Comparison of ENCODE assay signal across 23 cellular contexts in genomic region chr1:81433676-81434075, GRCh38.
"Had no signal": no experiment of that assay in that cellular context is flagged by ENCODE, and none has a peak within 500 bp of the region (broad histone marks: within the 10 kb centered on the region; RNA-seq: fewer than 3 reads in every experiment).

No MANE protein-coding gene starts in this region.

- H3K4me3 Mint-ChIP-seq: activated B cell treated with CpG ODN at 0.5 μM for 24 hours; activated CD4-positive, alpha-beta T cell treated with anti-CD3 and anti-CD28 coated beads for 36 hours; activated naive CD8-positive, alpha-beta T cell; activated T-cell treated with anti-CD3 and anti-CD28 coated beads, Interleukin-2, amount 50 U/mL, for 4 hours; endodermal cell; immature natural killer cell; natural killer cell; stimulated activated memory B cell treated with anti-CD40 and anti-IgM and Interleukin-4, amounts not matched to agents 10 μg/mL and 1 μg/mL and 100 μg/mL, for 72 hours; T-helper 1 cell treated with Interleukin-12 subunit alpha and Interleukin-12 subunit beta and Interleukin-4 antibody, amounts not matched to agents 30 μg/mL and 1 μg/mL, for 36 hours had no signal

- H3K27me3 ChIP-seq: colonic mucosa, esophagus squamous epithelium, gastroesophageal sphincter, testis had no signal

- H3K4me1 Mint-ChIP-seq: activated CD4-positive, alpha-beta T cell treated with anti-CD3 and anti-CD28 coated beads for 36 hours; immature natural killer cell; natural killer cell had no signal

- H3K27ac Mint-ChIP-seq: activated B cell treated with CpG ODN at 0.5 μM for 24 hours; activated CD4-positive, alpha-beta T cell treated with anti-CD3 and anti-CD28 coated beads for 36 hours; activated naive CD8-positive, alpha-beta T cell; activated T-helper 2 cell treated with anti-CD3 and anti-CD28 coated beads, Interferon-gamma antibody, Interleukin-2, Interleukin-4, amounts not matched to agents 10 μg/mL and 5 μg/mL and 100 μg/mL, durations not matched to agents 14 hours and 24 hours and 36 hours; endodermal cell; immature natural killer cell; natural killer cell; stimulated activated memory B cell treated with anti-CD40 and anti-IgM and Interleukin-4, amounts not matched to agents 10 μg/mL and 1 μg/mL and 100 μg/mL, for 72 hours; T-helper 1 cell treated with Interleukin-12 subunit alpha and Interleukin-12 subunit beta and Interleukin-4 antibody, amounts not matched to agents 30 μg/mL and 1 μg/mL, for 36 hours had no signal

- H3K27me3 Mint-ChIP-seq: activated B cell treated with CpG ODN at 0.5 μM for 24 hours; activated CD4-positive, alpha-beta T cell treated with anti-CD3 and anti-CD28 coated beads for 36 hours; activated naive CD8-positive, alpha-beta T cell; stimulated activated memory B cell treated with anti-CD40 and anti-IgM and Interleukin-4, amounts not matched to agents 10 μg/mL and 1 μg/mL and 100 μg/mL, for 72 hours had no signal

- H3K9me3 Mint-ChIP-seq: activated T-cell treated with anti-CD3 and anti-CD28 coated beads, Interleukin-2, amount 50 U/mL, for 4 hours; activated T-helper 2 cell treated with anti-CD3 and anti-CD28 coated beads, Interferon-gamma antibody, Interleukin-2, Interleukin-4, amounts not matched to agents 10 μg/mL and 5 μg/mL and 100 μg/mL, durations not matched to agents 14 hours and 24 hours and 36 hours; endodermal cell; stimulated activated memory B cell treated with anti-CD40 and anti-IgM and Interleukin-4, amounts not matched to agents 10 μg/mL and 1 μg/mL and 100 μg/mL, for 72 hours; T-helper 1 cell treated with Interleukin-12 subunit alpha and Interleukin-12 subunit beta and Interleukin-4 antibody, amounts not matched to agents 30 μg/mL and 1 μg/mL, for 36 hours had no signal

- H3K36me3 ChIP-seq: colonic mucosa, esophagus squamous epithelium, gastroesophageal sphincter, prostate gland had no signal

- H3K27ac ChIP-seq: esophagus squamous epithelium, gastroesophageal sphincter, prostate gland, testis had no signal

- FAIRE-seq: astrocyte had no signal

- ATAC-seq: activated CD4-positive, alpha-beta T cell treated with anti-CD3 and anti-CD28 coated beads for 36 hours; activated T-cell treated with anti-CD3 and anti-CD28 coated beads, Interleukin-2, amount 50 U/mL, for 4 hours; gastroesophageal sphincter; natural killer cell; stimulated activated memory B cell treated with anti-CD40 and anti-IgM and Interleukin-4, amounts not matched to agents 10 μg/mL and 1 μg/mL and 100 μg/mL, for 72 hours had no signal

- H3K4me1 ChIP-seq: colonic mucosa, prostate gland, testis had no signal

- H3K4me3 ChIP-seq: colonic mucosa, esophagus squamous epithelium, gastroesophageal sphincter, prostate gland, testis had no signal

- H3K36me3 Mint-ChIP-seq: activated naive CD8-positive, alpha-beta T cell; immature natural killer cell; natural killer cell; stimulated activated memory B cell treated with anti-CD40 and anti-IgM and Interleukin-4, amounts not matched to agents 10 μg/mL and 1 μg/mL and 100 μg/mL, for 72 hours had no signal

- DNase-seq: activated B cell treated with CpG ODN at 0.5 μM for 24 hours; activated CD4-positive, alpha-beta T cell treated with anti-CD3 and anti-CD28 coated beads for 36 hours; activated CD4-positive, alpha-beta T cell treated with anti-CD3 and anti-CD28 coated beads, Interleukin-2, amount 50 U/mL, for 48 hours; activated CD8-positive, alpha-beta memory T cell treated with anti-CD3 and anti-CD28 coated beads, Interleukin-2, amount 50 U/mL, for 48 hours; activated naive CD4-positive, alpha-beta T cell; activated T-cell treated with anti-CD3 and anti-CD28 coated beads, Interleukin-2, amount 50 U/mL, for 4 hours; colonic mucosa; endodermal cell; esophagus squamous epithelium; head of caudate nucleus; immature natural killer cell; kidney glomerular epithelial cell; midbrain; natural killer cell; T1000; testis had no signal

- H3K9me3 ChIP-seq: colonic mucosa, esophagus squamous epithelium, gastroesophageal sphincter, prostate gland, testis had no signal
